Comparison of ENCODE assay signal across 8 cellular contexts in the genomic region with DNA sequence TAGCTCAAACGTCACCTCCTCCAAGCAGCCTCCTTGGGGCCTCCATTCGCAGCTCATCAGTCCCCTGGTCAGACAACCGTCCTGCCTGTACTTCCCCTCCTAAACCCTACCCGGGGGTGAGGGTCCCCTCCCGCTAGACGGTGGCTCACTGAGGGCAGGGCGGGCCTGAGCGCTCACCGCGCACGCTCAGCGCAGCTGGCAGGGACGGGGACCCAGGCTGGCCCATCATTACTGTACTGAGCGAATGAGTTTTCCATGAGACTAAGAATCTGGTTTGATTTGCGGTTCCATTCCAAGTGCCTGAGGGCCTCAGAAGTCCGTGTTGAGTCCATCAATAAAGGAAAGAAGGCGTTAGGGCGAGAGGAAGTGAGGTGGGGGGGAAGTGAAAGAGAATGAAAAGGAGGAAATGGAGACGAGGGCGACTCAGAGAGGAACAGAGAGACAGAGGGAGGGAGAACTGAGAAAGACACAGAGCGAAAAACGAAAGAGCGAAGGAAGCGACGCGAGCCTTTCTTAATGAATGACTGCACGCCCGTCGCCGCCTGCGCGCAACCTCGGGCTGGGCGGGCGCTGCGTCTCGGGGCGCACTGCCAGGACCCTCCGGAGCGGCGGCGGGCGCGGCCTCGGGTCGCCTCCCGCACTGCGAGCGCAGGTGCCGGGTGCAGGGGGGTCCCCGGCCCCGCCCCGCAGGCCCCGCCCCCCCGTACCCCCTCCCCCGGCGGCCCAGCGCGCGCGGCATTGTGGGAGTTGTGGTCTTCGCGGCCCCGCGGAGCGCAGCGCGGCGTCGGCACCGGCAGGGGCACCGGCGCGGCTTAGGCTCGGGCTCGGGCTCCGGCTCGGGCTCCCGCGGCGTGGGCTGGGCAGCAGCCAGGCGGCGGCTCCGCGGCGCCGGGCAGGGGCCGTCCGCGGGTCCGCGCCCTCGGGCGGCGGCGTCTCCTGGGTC. TPM values are rescaled to one million over a fixed set of nuclear protein-coding genes. Genes with fewer than 3 reads are reported as not detected.
DNase-seq lines count a peak whose midpoint lies in the region; TF ChIP-seq lines count a peak whose summit lies in the region.

A gene with protein sequence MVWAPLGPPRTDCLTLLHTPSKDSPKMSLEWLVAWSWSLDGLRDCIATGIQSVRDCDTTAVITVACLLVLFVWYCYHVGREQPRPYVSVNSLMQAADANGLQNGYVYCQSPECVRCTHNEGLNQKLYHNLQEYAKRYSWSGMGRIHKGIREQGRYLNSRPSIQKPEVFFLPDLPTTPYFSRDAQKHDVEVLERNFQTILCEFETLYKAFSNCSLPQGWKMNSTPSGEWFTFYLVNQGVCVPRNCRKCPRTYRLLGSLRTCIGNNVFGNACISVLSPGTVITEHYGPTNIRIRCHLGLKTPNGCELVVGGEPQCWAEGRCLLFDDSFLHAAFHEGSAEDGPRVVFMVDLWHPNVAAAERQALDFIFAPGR (plus strand): TSS at position 746 of the 943 bp plus-strand sequence. CDS start 4,356 bp downstream, outside the sequence.

- peak in 1 of 2 donors; percentile 19 for TF ChIP-seq POLR2A in tibial nerve (IDR thresholded peaks at IDR 0.05)

- peak in 1 of 2 donors; percentile 16 for TF ChIP-seq EP300 in tibial nerve (IDR thresholded peaks at IDR 0.05)

- H3K4me3 Mint-ChIP-seq in activated naive CD4-positive, alpha-beta T cell treated with anti-CD3 and anti-CD28 coated beads, Interleukin-2, amount 50 U/mL, for 24 hours, result peak within 1 kb of the TSS; percentile 99

- H3K27ac ChIP-seq in cardiac muscle cell (no peak within 1 kb of the TSS), tibial nerve (peak within 1 kb of the TSS in 3 of 4 donors; percentile 67 to 81 (median 74))

- DNase-seq in GF-D8 (lab: John Stamatoyannopoulos, UW) (peak; percentile 3), GOT3 (lab: John Stamatoyannopoulos, UW) (peak; percentile 12), LNCaP clone FGC (ENCODE audit: low read depth) (no peak), SKM-1 treated with dmso at 0.1 percent for 144 hours (lab: John Stamatoyannopoulos, UW; ENCODE audit: unreplicated experiment) (peak; percentile 85), cardiac muscle cell (ENCODE audit: low read depth in 1 of 2, low spot score in 1 of 2) (peak; percentile 73), pons (ENCODE audit: low spot score) (peak; percentile 71), tibial nerve (ENCODE audit: low spot score in 2 of 2) (peak in 1 of 2 donors; percentile 23)

- H3K4me1 Mint-ChIP-seq in activated naive CD4-positive, alpha-beta T cell treated with anti-CD3 and anti-CD28 coated beads, Interleukin-2, amount 50 U/mL, for 24 hours, result peaks cover 51% of the 10 kb centered on the region

- H3K9me3 ChIP-seq in cardiac muscle cell (ENCODE audit: low read depth) (no peaks in the 10 kb centered on the region), tibial nerve (peaks cover 0 to 4% (median 0%) of the 10 kb centered on the region in 4 donors)

- no peaks in the 10 kb centered on the region for H3K27me3 Mint-ChIP-seq in activated naive CD4-positive, alpha-beta T cell treated with anti-CD3 and anti-CD28 coated beads, Interleukin-2, amount 50 U/mL, for 24 hours

- H3K27me3 ChIP-seq in cardiac muscle cell (peaks cover 46% of the 10 kb centered on the region), tibial nerve (peaks cover 0 to 4% of the 10 kb centered on the region in 2 donors)

- H3K4me3 ChIP-seq in LNCaP clone FGC (ENCODE audit: low read depth, low read length) (peak within 1 kb of the TSS; percentile 61), cardiac muscle cell (peak within 1 kb of the TSS; percentile 38), tibial nerve (peak within 1 kb of the TSS; percentile 37 to 71 (median 54))

- peak within 1 kb of the TSS; percentile 99 for H3K27ac Mint-ChIP-seq in activated naive CD4-positive, alpha-beta T cell treated with anti-CD3 and anti-CD28 coated beads, Interleukin-2, amount 50 U/mL, for 24 hours

- no peaks in the 10 kb centered on the region for H3K36me3 Mint-ChIP-seq in activated naive CD4-positive, alpha-beta T cell treated with anti-CD3 and anti-CD28 coated beads, Interleukin-2, amount 50 U/mL, for 24 hours

- H3K9me3 Mint-ChIP-seq in activated naive CD4-positive, alpha-beta T cell treated with anti-CD3 and anti-CD28 coated beads, Interleukin-2, amount 50 U/mL, for 24 hours, result no peaks in the 10 kb centered on the region

- WGBS in tibial nerve, 2 donors, result 2% methylated on average over 37 to 42 of the region's 96 CpGs

- TF ChIP-seq CTCF in LNCaP clone FGC (IDR thresholded peaks at IDR 0.05; ENCODE audit: control insufficient read depth, extremely low read depth, insufficient read depth), result no peak
- TF ChIP-seq CTCF in cardiac muscle cell (IDR thresholded peaks at IDR 0.05; ENCODE audit: low read depth, low read length), result no peak
- no peak for TF ChIP-seq CTCF in tibial nerve (IDR thresholded peaks at IDR 0.05)

- H3K4me1 ChIP-seq in cardiac muscle cell (ENCODE audit: low read depth), result no peaks in the 10 kb centered on the region
- H3K4me1 ChIP-seq in tibial nerve, result peaks cover 0 to 12% (median 3%) of the 10 kb centered on the region in 4 donors

- H3K36me3 ChIP-seq in cardiac muscle cell, result no peaks in the 10 kb centered on the region
- no peaks in the 10 kb centered on the region for H3K36me3 ChIP-seq in tibial nerve

RNA-seq across cellular contexts. Expression of the gene that starts here (rescaled TPM):
- 1.8 and 3.0 TPM in 2 replicates for total RNA-seq in cardiac muscle cell
- 2.0 and 2.1 TPM in 2 replicates for polyA plus RNA-seq in cardiac muscle cell
- 1 to 10 TPM in 1 of 4 donors, under 1 TPM in 3; 0.20 to 1.2 (median 0.54) TPM for total RNA-seq in tibial nerve
